ENCODE assay signal across 8 cellular contexts in genomic region chr18:53698907-53699306, GRCh38.
DNase-seq lines count a peak whose midpoint lies in the region; ATAC-seq lines count a peak whose summit lies in the region.

No MANE protein-coding gene starts in this region.

- no peak overlapping the region for H3K9ac ChIP-seq in NT2/D1 (ENCODE audit: insufficient read length, low read depth)

- ATAC-seq in HG02610 (IDR thresholded peaks at IDR 0.05; ENCODE audit: unreplicated experiment) (peak; percentile 69), HG03039 (IDR thresholded peaks at IDR 0.05; ENCODE audit: unreplicated experiment) (no peak)

- H3K9me3 ChIP-seq in NT2/D1 (ENCODE audit: insufficient read depth, low read length) = no peaks in the 10 kb centered on the region

- H3K4me3 ChIP-seq in NT2/D1 (ENCODE audit: insufficient read length, low read depth) = no peak overlapping the region

- no peaks in the 10 kb centered on the region for H3K36me3 ChIP-seq in NT2/D1 (ENCODE audit: insufficient read depth, insufficient read length, low read length)

- DNase-seq in DMS153 treated with DMSO at 0.1 percent for 48 hours (lab: John Stamatoyannopoulos, UW; ENCODE audit: unreplicated experiment) (peak; percentile 10), NT2/D1 (ENCODE audit: low read depth, low spot score) (peak; percentile 20), fibroblast of the conjunctiva (ENCODE audit: low read depth) (peak; percentile 34), renal cortical epithelial cell (ENCODE audit: low read depth) (peak; percentile 32)
- DNase-seq in activated CD4-positive, CD25-positive, alpha-beta regulatory T cell (lab: John Stamatoyannopoulos, UW) = no peak
- no peak for DNase-seq in activated naive CD4-positive, alpha-beta T cell (lab: John Stamatoyannopoulos, UW)

- H3K4me1 ChIP-seq in NT2/D1 (ENCODE audit: insufficient read depth, insufficient read length) = no peaks in the 10 kb centered on the region

- no peaks in the 10 kb centered on the region for H3K27me3 ChIP-seq in NT2/D1 (ENCODE audit: insufficient read depth, insufficient read length)

Comparison
In these comparisons a context has a peak if more than half of its experiments do, and no peak if none do; other contexts are left out.
1. DNase-seq: peak in DMS153 treated with DMSO at 0.1 percent for 48 hours (single experiment), NT2/D1 (single experiment), fibroblast of the conjunctiva (single experiment) and renal cortical epithelial cell (single experiment); none in activated CD4-positive, CD25-positive, alpha-beta regulatory T cell (0 of 4) and activated naive CD4-positive, alpha-beta T cell (0 of 4).